ENCODE assay signal across 8 cellular contexts in the genomic region with DNA sequence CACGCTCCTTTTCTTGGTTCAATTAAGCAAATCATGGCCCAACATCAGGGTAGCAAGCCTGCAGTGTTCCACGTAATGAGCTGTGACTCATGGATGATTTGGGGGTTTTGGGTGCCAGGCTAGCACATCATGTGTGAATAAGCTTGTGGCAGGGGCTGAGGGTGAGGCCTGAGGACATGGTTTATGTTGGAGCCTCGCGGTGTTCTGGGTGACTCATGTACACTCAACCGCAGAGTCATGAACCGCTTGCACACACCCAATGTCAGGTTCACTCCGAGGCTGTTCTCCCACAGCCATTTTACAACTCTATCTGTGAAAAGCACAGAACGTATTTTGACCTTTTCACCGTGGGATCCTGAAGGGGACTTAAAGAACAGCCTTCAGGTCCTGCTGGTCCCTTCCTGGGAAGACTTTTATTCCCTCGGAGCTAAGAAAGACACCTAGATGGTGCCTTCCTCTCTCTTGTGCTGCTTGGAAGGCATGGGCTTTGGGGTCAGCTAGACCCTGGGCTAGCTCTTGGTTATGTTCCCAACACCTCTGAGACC.
DNase-seq lines count a peak whose midpoint lies in the region; ATAC-seq and TF ChIP-seq lines count a peak whose summit lies in the region.

No MANE protein-coding gene starts in this region.

- ATAC-seq in HG03175 (IDR thresholded peaks at IDR 0.05; ENCODE audit: unreplicated experiment) (peak; percentile 77), HG02610 (IDR thresholded peaks at IDR 0.05; ENCODE audit: unreplicated experiment) (no peak)

- peaks cover 7% of the 10 kb centered on the region for H3K27me3 Mint-ChIP-seq in activated CD4-positive, alpha-beta T cell treated with anti-CD3 and anti-CD28 coated beads, Interleukin-2, amount 10 ng/mL, durations not matched to agents 24 days and 14 days

- H3K9me3 ChIP-seq in uterus: no peaks in the 10 kb centered on the region

- no peaks in the 10 kb centered on the region for H3K9me3 Mint-ChIP-seq in activated CD4-positive, alpha-beta T cell treated with anti-CD3 and anti-CD28 coated beads, Interleukin-2, amount 10 ng/mL, durations not matched to agents 24 days and 14 days

- intact Hi-C loops in activated CD4-positive, alpha-beta T cell treated with anti-CD3 and anti-CD28 coated beads, Interleukin-2, amount 10 ng/mL, durations not matched to agents 24 days and 14 days (cut with micrococcal nuclease): no loop called here
- intact Hi-C loops in uterus (cut with DNase I; ENCODE audit: low total_unique reads) (no loop called here), dorsolateral prefrontal cortex (cut with DNase I) (no loop called here)

- peak; percentile 56 for DNase-seq in activated CD4-positive, alpha-beta T cell treated with anti-CD3 and anti-CD28 coated beads, Interleukin-2, amount 10 ng/mL, durations not matched to agents 24 days and 14 days
- DNase-seq in fibroblast of the conjunctiva (ENCODE audit: low read depth) (peak; percentile 75), uterus (no peak), dorsolateral prefrontal cortex (no peak), NCI-H187 (lab: John Stamatoyannopoulos, UW) (no peak)
- DNase-seq in stimulated activated CD8-positive, alpha-beta memory T cell treated with anti-CD3 and anti-CD28 coated beads, Interleukin-4, amount 100 ng/mL, for 24 hours (ENCODE audit: low read depth): peak; percentile 59

- no peak for TF ChIP-seq CTCF in uterus (IDR thresholded peaks at IDR 0.05)
- TF ChIP-seq CTCF in dorsolateral prefrontal cortex (IDR thresholded peaks at IDR 0.05 in 54 of 56, conservative IDR thresholded peaks at IDR 0.05 in 2 of 56; ENCODE audit: low read depth in 1 of 56, partially characterized antibody in 56 of 56): no peak

- H3K4me3 Mint-ChIP-seq in activated CD4-positive, alpha-beta T cell treated with anti-CD3 and anti-CD28 coated beads, Interleukin-2, amount 10 ng/mL, durations not matched to agents 24 days and 14 days: no peak overlapping the region

- no peaks in the 10 kb centered on the region for H3K36me3 ChIP-seq in uterus

- H3K36me3 Mint-ChIP-seq in activated CD4-positive, alpha-beta T cell treated with anti-CD3 and anti-CD28 coated beads, Interleukin-2, amount 10 ng/mL, durations not matched to agents 24 days and 14 days (ENCODE audit: low read depth): no peaks in the 10 kb centered on the region

- H3K27ac ChIP-seq in uterus (no peak overlapping the region), dorsolateral prefrontal cortex (no peak overlapping the region)

- H3K4me1 Mint-ChIP-seq in activated CD4-positive, alpha-beta T cell treated with anti-CD3 and anti-CD28 coated beads, Interleukin-2, amount 10 ng/mL, durations not matched to agents 24 days and 14 days: no peaks in the 10 kb centered on the region

- TF ChIP-seq POLR2A in uterus (IDR thresholded peaks at IDR 0.05): no peak

- H3K27ac Mint-ChIP-seq in activated CD4-positive, alpha-beta T cell treated with anti-CD3 and anti-CD28 coated beads, Interleukin-2, amount 10 ng/mL, durations not matched to agents 24 days and 14 days: no peak overlapping the region

- H3K4me3 ChIP-seq in uterus (no peak overlapping the region), dorsolateral prefrontal cortex (no peak overlapping the region)

- H3K27me3 ChIP-seq in uterus (no peaks in the 10 kb centered on the region), dorsolateral prefrontal cortex (no peaks in the 10 kb centered on the region)

- H3K4me1 ChIP-seq in uterus: no peaks in the 10 kb centered on the region

Comparison
In these comparisons a context has a peak if more than half of its experiments do, and no peak if none do; other contexts are left out.
1. DNase-seq: peak in activated CD4-positive, alpha-beta T cell treated with anti-CD3 and anti-CD28 coated beads, Interleukin-2, amount 10 ng/mL, durations not matched to agents 24 days and 14 days (single experiment), fibroblast of the conjunctiva (single experiment) and stimulated activated CD8-positive, alpha-beta memory T cell treated with anti-CD3 and anti-CD28 coated beads, Interleukin-4, amount 100 ng/mL, for 24 hours (single experiment); none in uterus (0 of 2), dorsolateral prefrontal cortex (0 of 10) and NCI-H187 (0 of 2).